Comparison of ENCODE assay signal across 1 cellular context in genomic region chr3:155870945-155871745, GRCh38.
TF ChIP-seq lines count a peak whose summit lies in the region.

No MANE protein-coding gene starts in this region.

TF ChIP-seq in HCT116, 20 proteins besides CTCF, POLR2A, EP300 and RAD21 (continued from another document):
- no peak for TF ChIP-seq POLR2AphosphoS5 (IDR thresholded peaks at IDR 0.05; ENCODE audit: low read depth, low read length)
- peak; percentile 91 for TF ChIP-seq ZFX (IDR thresholded peaks at IDR 0.05)
- no peak for TF ChIP-seq CEBPB (IDR thresholded peaks at IDR 0.05; ENCODE audit: low read depth)
- peak; percentile 18; the same call in 1 of the 2 replicates for TF ChIP-seq EGR1 (IDR thresholded peaks at IDR 0.05; ENCODE audit: low read depth)
- TF ChIP-seq ZNF274 (IDR thresholded peaks at IDR 0.05; ENCODE audit: low read depth, low read length), result no peak
- TF ChIP-seq EZH2 (IDR thresholded peaks at IDR 0.05), result no peak
- no peak for TF ChIP-seq FOSL1 (IDR thresholded peaks at IDR 0.05; ENCODE audit: low read depth)
- TF ChIP-seq EZH2phosphoT487 (IDR thresholded peaks at IDR 0.05; ENCODE audit: borderline replicate concordance), result no peak
- TF ChIP-seq SRF (IDR thresholded peaks at IDR 0.05; ENCODE audit: low read depth), result no peak
- TF ChIP-seq ZBTB33 (IDR thresholded peaks at IDR 0.05; ENCODE audit: extremely low read depth, insufficient replicate concordance, low read length), result no peak
- no peak for TF ChIP-seq SP1 (IDR thresholded peaks at IDR 0.05; ENCODE audit: low read depth)
